1 cellular context compared by ENCODE assay signal in genomic region chr3:134367869-134368750, GRCh38.
A peak's percentile ranks its signal among the peaks of the same experiment; 100 is the strongest.
TF ChIP-seq lines count a peak whose summit lies in the region.

No MANE protein-coding gene starts in this region.

TF ChIP-seq in SK-N-SH, 30 proteins besides CTCF, POLR2A, EP300 and RAD21 (continued from another document):
- TF ChIP-seq USF1 (IDR thresholded peaks at IDR 0.05; ENCODE audit: borderline replicate concordance, low read depth) (no peak), NFIC (IDR thresholded peaks at IDR 0.05; ENCODE audit: borderline replicate concordance) (no peak), JUND (IDR thresholded peaks at IDR 0.05) (0 out of 2 replicates have a peak, but pooled peaks have one; percentile 4), TAF1 (IDR thresholded peaks at IDR 0.05; ENCODE audit: borderline replicate concordance, low read depth, low read length) (no peak), USF2 (IDR thresholded peaks at IDR 0.05; ENCODE audit: borderline replicate concordance, low read depth, low read length) (no peak), FOSL2 (IDR thresholded peaks at IDR 0.05; ENCODE audit: borderline replicate concordance, low read depth) (no peak), SMC3 (IDR thresholded peaks at IDR 0.05; ENCODE audit: low read depth, low read length) (no peak), NRF1 (IDR thresholded peaks at IDR 0.05; ENCODE audit: low read depth, low read length) (no peak), IRF3 (IDR thresholded peaks at IDR 0.05; ENCODE audit: low read depth, low read length) (no peak), PBX3 (IDR thresholded peaks at IDR 0.05) (peak; percentile 28; the same call in 1 of the 2 replicates), GATA2 (CRISPR knock-in tag; IDR thresholded peaks at IDR 0.05) (no peak)
